9 cellular contexts compared by ENCODE assay signal in genomic region chr7:139523199-139523941, GRCh38. TPM values are rescaled to one million over a fixed set of nuclear protein-coding genes. Genes with fewer than 3 reads are reported as not detected.
DNase-seq lines count a peak whose midpoint lies in the region; ATAC-seq and TF ChIP-seq lines count a peak whose summit lies in the region.
"Had no signal": no experiment of that assay in that cellular context is flagged by ENCODE, and none has a peak within 500 bp of the region (broad histone marks: within the 10 kb centered on the region; RNA-seq: fewer than 3 reads in every experiment).

Gene CLEC2L (plus strand): TSS chr7:139523685. CDS start chr7:139523928, 243 bp downstream.

- intact Hi-C loops in Right ventricle myocardium superior (cut with DNase I) = no loop called here
- intact Hi-C loops in cardiac septum (cut with DNase I) = no loop called here
- intact Hi-C loops in naive thymus-derived CD4-positive, alpha-beta T cell (cut with micrococcal nuclease) = no loop called here

- H3K27ac ChIP-seq in naive thymus-derived CD4-positive, alpha-beta T cell (ENCODE audit: low read depth, low read length) = no peak within 1 kb of the TSS

- H3K36me3 ChIP-seq in naive thymus-derived CD4-positive, alpha-beta T cell (ENCODE audit: control insufficient read depth in 2 of 3, insufficient read depth in 3 of 3, low read length in 3 of 3) = no peaks in the 10 kb centered on the region

- H3K27me3 Mint-ChIP-seq in naive thymus-derived CD4-positive, alpha-beta T cell = peaks cover 25 to 45% (median 41%) of the 10 kb centered on the region in 5 donors

- no peak for TF ChIP-seq CTCF in choroid plexus epithelial cell (conservative IDR thresholded peaks at IDR 0.05; ENCODE audit: low read depth, low read length)

- peaks cover 0 to 5% of the 10 kb centered on the region in 2 donors for H3K27me3 ChIP-seq in naive thymus-derived CD4-positive, alpha-beta T cell (ENCODE audit: control insufficient read depth in 2 of 2, insufficient read depth in 2 of 2, low read length in 2 of 2)

- H3K4me3 ChIP-seq in choroid plexus epithelial cell (ENCODE audit: low read depth, low read length) = peak within 1 kb of the TSS; percentile 14
- no peak within 1 kb of the TSS for H3K4me3 ChIP-seq in naive thymus-derived CD4-positive, alpha-beta T cell (ENCODE audit: low read length)

- DNase-seq in Right ventricle myocardium superior = no peak
- no peak for DNase-seq in cardiac septum (ENCODE audit: low spot score)
- peak; percentile 10 for DNase-seq in choroid plexus epithelial cell (ENCODE audit: low read depth)
- DNase-seq in naive thymus-derived CD4-positive, alpha-beta T cell = no peak
- DNase-seq in HK-2 (ENCODE audit: unreplicated experiment) = no peak
- DNase-seq: NCI-H187 had no signal

- H3K36me3 Mint-ChIP-seq in naive thymus-derived CD4-positive, alpha-beta T cell = peaks cover 0 to 10% (median 0%) of the 10 kb centered on the region in 5 donors

- POLR2A ChIA-PET in naive thymus-derived CD4-positive, alpha-beta T cell (lab: Charles Lee) = no interaction called here

- H3K4me1 Mint-ChIP-seq in naive thymus-derived CD4-positive, alpha-beta T cell = peaks cover 2 to 14% (median 9%) of the 10 kb centered on the region in 7 donors

- CTCF ChIA-PET in naive thymus-derived CD4-positive, alpha-beta T cell (lab: Charles Lee) = no interaction called here

- H3K9me3 Mint-ChIP-seq in naive thymus-derived CD4-positive, alpha-beta T cell = peaks cover 0 to 15% (median 0%) of the 10 kb centered on the region in 11 donors

- peak; percentile 69 for ATAC-seq in Right ventricle myocardium superior (ENCODE audit: poor library complexity)
- no peak for ATAC-seq in naive thymus-derived CD4-positive, alpha-beta T cell
- no peak for ATAC-seq in HG03457 (IDR thresholded peaks at IDR 0.05; ENCODE audit: unreplicated experiment)
- no peak for ATAC-seq in HG03108 (IDR thresholded peaks at IDR 0.05; ENCODE audit: unreplicated experiment)
- ATAC-seq in GM18909 (IDR thresholded peaks at IDR 0.05; ENCODE audit: poor library complexity, unreplicated experiment) = no peak

- H3K4me3 Mint-ChIP-seq in naive thymus-derived CD4-positive, alpha-beta T cell = peak within 1 kb of the TSS in 9 of 10 donors; percentile 43 to 77 (median 55)

- no peak within 1 kb of the TSS for H3K27ac Mint-ChIP-seq in naive thymus-derived CD4-positive, alpha-beta T cell

- H3K9me3 ChIP-seq in naive thymus-derived CD4-positive, alpha-beta T cell (ENCODE audit: control insufficient read depth in 2 of 3, low read length in 3 of 3) = no peaks in the 10 kb centered on the region

- no peaks in the 10 kb centered on the region for H3K4me1 ChIP-seq in naive thymus-derived CD4-positive, alpha-beta T cell (ENCODE audit: control insufficient read depth in 2 of 2, insufficient read depth in 2 of 2, low read length in 2 of 2)

RNA-seq across cellular contexts. Expression of gene CLEC2L, which starts in this region (rescaled TPM):
- total RNA-seq in Right ventricle myocardium superior = 0.83 TPM
- total RNA-seq in cardiac septum = not detected
- not detected for total RNA-seq in naive thymus-derived CD4-positive, alpha-beta T cell
- not detected for polyA plus RNA-seq in naive thymus-derived CD4-positive, alpha-beta T cell

Comparison
In these comparisons a context has a peak if more than half of its experiments do, and no peak if none do; other contexts are left out.
1. Peak in ATAC-seq in Right ventricle myocardium superior; RNA of the gene not detected or under 1 TPM.